In genomic region chr13:98273067-98273823, GRCh38 we compare ENCODE assay signal across 23 cellular contexts.
A peak's percentile ranks its signal among the peaks of the same experiment; 100 is the strongest.
DNase-seq lines count a peak whose midpoint lies in the region; ATAC-seq, FAIRE-seq and TF ChIP-seq lines count a peak whose summit lies in the region.
"Had no signal": no experiment of that assay in that cellular context is flagged by ENCODE, and none has a peak within 500 bp of the region (broad histone marks: within the 10 kb centered on the region; RNA-seq: fewer than 3 reads in every experiment).

No MANE protein-coding gene starts in this region.

- H3K4me1 Mint-ChIP-seq in brain: peaks cover 66% of the 10 kb centered on the region
- peaks cover 60% of the 10 kb centered on the region for H3K4me1 Mint-ChIP-seq in progenitor cell of endocrine pancreas (ENCODE audit: low read depth)
- no peaks in the 10 kb centered on the region for H3K4me1 Mint-ChIP-seq in activated CD8-positive, alpha-beta T cell treated with anti-CD3 and anti-CD28 coated beads, Interleukin-2, amount 10 ng/mL, durations not matched to agents 7 days and 5 days (ENCODE audit: low read depth)
- H3K4me1 Mint-ChIP-seq in Calu3 (ENCODE audit: low read depth, unreplicated experiment): peaks cover 26% of the 10 kb centered on the region
- H3K4me1 Mint-ChIP-seq: CD4-positive, alpha-beta memory T cell; central memory CD8-positive, alpha-beta T cell had no signal

- no peak overlapping the region for H3K4me3 ChIP-seq in HUES48 (ENCODE audit: low read depth, low read length)
- H3K4me3 ChIP-seq in right lobe of liver: no peak overlapping the region
- H3K4me3 ChIP-seq: esophagus squamous epithelium, tibial artery had no signal

- DNase-seq in right lobe of liver (no peak), progenitor cell of endocrine pancreas (ENCODE audit: low spot score, unreplicated experiment) (no peak), frontal cortex (ENCODE audit: low spot score in 2 of 2) (no peak), Calu3 (no peak)
- DNase-seq in activated CD8-positive, alpha-beta T cell treated with anti-CD3 and anti-CD28 coated beads, Interleukin-2, amount 10 ng/mL, durations not matched to agents 7 days and 5 days: no peak
- DNase-seq: activated CD8-positive, alpha-beta T cell treated with anti-CD3 and anti-CD28 coated beads for 36 hours; activated naive CD4-positive, alpha-beta T cell treated with Interleukin-2 at 50 U/mL for 16 hours; activated T-cell treated with anti-CD3 and anti-CD28 coated beads, Interleukin-2, amount 50 U/mL, for 24 hours; CD4-positive, alpha-beta memory T cell; DMS79; effector CD8-positive, alpha-beta T cell; esophagus squamous epithelium; NCI-H1105 treated with DMSO at 0.1 percent for 48 hours; NCI-H510A; posterior cingulate gyrus; RPMI8226; stimulated activated naive CD4-positive, alpha-beta T cell treated with Interleukin-2 at 50 U/mL for 16 hours; tibial artery had no signal

- H3K36me3 Mint-ChIP-seq in brain (peaks cover 7% of the 10 kb centered on the region), progenitor cell of endocrine pancreas (ENCODE audit: insufficient read depth) (peaks cover 8% of the 10 kb centered on the region), Calu3 (ENCODE audit: insufficient read depth, unreplicated experiment) (no peaks in the 10 kb centered on the region)
- no peaks in the 10 kb centered on the region for H3K36me3 Mint-ChIP-seq in activated CD8-positive, alpha-beta T cell treated with anti-CD3 and anti-CD28 coated beads, Interleukin-2, amount 10 ng/mL, durations not matched to agents 7 days and 5 days (ENCODE audit: low read depth)
- H3K36me3 Mint-ChIP-seq: CD4-positive, alpha-beta memory T cell had no signal

- peak overlapping the region; percentile 64; the same call in 1 of the 2 replicates for H3K9ac ChIP-seq in HUES48 (ENCODE audit: low read depth, low read length)

- CTCF ChIA-PET in activated CD8-positive, alpha-beta T cell treated with anti-CD3 and anti-CD28 coated beads, Interleukin-2, amount 10 ng/mL, durations not matched to agents 7 days and 5 days (lab: Charles Lee): no interaction called here
- CTCF ChIA-PET in Calu3 (lab: Charles Lee): no interaction called here

- H3K27me3 Mint-ChIP-seq in brain: no peaks in the 10 kb centered on the region
- H3K27me3 Mint-ChIP-seq in progenitor cell of endocrine pancreas: no peaks in the 10 kb centered on the region
- H3K27me3 Mint-ChIP-seq in activated CD8-positive, alpha-beta T cell treated with anti-CD3 and anti-CD28 coated beads, Interleukin-2, amount 10 ng/mL, durations not matched to agents 7 days and 5 days (ENCODE audit: low read depth): peaks cover 3% of the 10 kb centered on the region
- H3K27me3 Mint-ChIP-seq in Calu3 (ENCODE audit: unreplicated experiment): no peaks in the 10 kb centered on the region

- H3K4me1 ChIP-seq in HUES48 (ENCODE audit: control insufficient read depth, insufficient read depth, low read length) (peaks cover 43% of the 10 kb centered on the region), right lobe of liver (peaks cover 0 to 51% (median 14%) of the 10 kb centered on the region in 4 donors)

- H3K9me3 Mint-ChIP-seq in brain: no peaks in the 10 kb centered on the region
- H3K9me3 Mint-ChIP-seq in progenitor cell of endocrine pancreas (ENCODE audit: low read depth): no peaks in the 10 kb centered on the region
- H3K9me3 Mint-ChIP-seq in activated CD8-positive, alpha-beta T cell treated with anti-CD3 and anti-CD28 coated beads, Interleukin-2, amount 10 ng/mL, durations not matched to agents 7 days and 5 days (ENCODE audit: insufficient read depth): no peaks in the 10 kb centered on the region
- H3K9me3 Mint-ChIP-seq in Calu3 (ENCODE audit: low read depth, unreplicated experiment): no peaks in the 10 kb centered on the region
- H3K9me3 Mint-ChIP-seq: activated CD8-positive, alpha-beta T cell treated with anti-CD3 and anti-CD28 coated beads for 36 hours; activated T-cell treated with anti-CD3 and anti-CD28 coated beads, Interleukin-2, amount 50 U/mL, for 24 hours; CD4-positive, alpha-beta memory T cell; central memory CD8-positive, alpha-beta T cell had no signal

- H3K27ac Mint-ChIP-seq in brain (peak overlapping the region; percentile 6 to 98 (median 97)), progenitor cell of endocrine pancreas (peak overlapping the region; percentile 98), Calu3 (ENCODE audit: unreplicated experiment) (no peak overlapping the region)
- no peak overlapping the region for H3K27ac Mint-ChIP-seq in activated CD8-positive, alpha-beta T cell treated with anti-CD3 and anti-CD28 coated beads, Interleukin-2, amount 10 ng/mL, durations not matched to agents 7 days and 5 days
- H3K27ac Mint-ChIP-seq: activated CD8-positive, alpha-beta T cell treated with anti-CD3 and anti-CD28 coated beads for 36 hours; activated T-cell treated with anti-CD3 and anti-CD28 coated beads, Interleukin-2, amount 50 U/mL, for 24 hours; CD4-positive, alpha-beta memory T cell had no signal

- POLR2A ChIA-PET in activated CD8-positive, alpha-beta T cell treated with anti-CD3 and anti-CD28 coated beads, Interleukin-2, amount 10 ng/mL, durations not matched to agents 7 days and 5 days (lab: Charles Lee): no interaction called here

- peak overlapping the region; percentile 74 for H3K27ac ChIP-seq in HUES48 (ENCODE audit: low read depth, low read length)
- peak overlapping the region; percentile 16 to 70 (median 60) for H3K27ac ChIP-seq in right lobe of liver
- H3K27ac ChIP-seq: esophagus squamous epithelium, tibial artery had no signal

- no peak for FAIRE-seq in frontal cortex (lab: Jason Lieb, UNC)
- FAIRE-seq: HTR-8/SVneo had no signal

- no peak for ATAC-seq in right lobe of liver
- ATAC-seq in activated CD8-positive, alpha-beta T cell treated with anti-CD3 and anti-CD28 coated beads, Interleukin-2, amount 10 ng/mL, durations not matched to agents 7 days and 5 days: no peak
- ATAC-seq: activated CD4-positive, CD25-positive, alpha-beta regulatory T cell treated with anti-CD3 and anti-CD28 coated beads, Interleukin-2, amount 50 U/mL, for 24 hours; activated CD8-positive, alpha-beta T cell treated with anti-CD3 and anti-CD28 coated beads for 36 hours had no signal

- H3K27me3 ChIP-seq in HUES48 (ENCODE audit: control insufficient read depth, insufficient read depth, low read length) (no peaks in the 10 kb centered on the region), right lobe of liver (no peaks in the 10 kb centered on the region)
- H3K27me3 ChIP-seq: esophagus squamous epithelium, tibial artery had no signal

- TF ChIP-seq POLR2A in right lobe of liver (IDR thresholded peaks at IDR 0.05): no peak

- no peaks in the 10 kb centered on the region for H3K36me3 ChIP-seq in HUES48 (ENCODE audit: control insufficient read depth, insufficient read depth, low read length)
- H3K36me3 ChIP-seq in right lobe of liver: no peaks in the 10 kb centered on the region
- H3K36me3 ChIP-seq: esophagus squamous epithelium, tibial artery had no signal

- intact Hi-C loops in right lobe of liver (cut with DNase I) (no loop called here), Calu3 (cut with micrococcal nuclease; ENCODE audit: unreplicated experiment) (no loop called here)

- WGBS in right lobe of liver (ENCODE audit: insufficient coverage, low coverage, low lambda C conversion rate, missing lambda C conversion rate): 72% methylated on average over 8 of the region's 9 CpGs

- H3K9me3 ChIP-seq in HUES48 (ENCODE audit: control insufficient read depth, insufficient read depth, low read length): no peaks in the 10 kb centered on the region
- no peaks in the 10 kb centered on the region for H3K9me3 ChIP-seq in right lobe of liver
- H3K9me3 ChIP-seq: esophagus squamous epithelium, tibial artery had no signal

- peak overlapping the region; percentile 17 to 82 (median 78) for H3K4me3 Mint-ChIP-seq in brain
- no peak overlapping the region for H3K4me3 Mint-ChIP-seq in progenitor cell of endocrine pancreas (ENCODE audit: low read depth)
- no peak overlapping the region for H3K4me3 Mint-ChIP-seq in activated CD8-positive, alpha-beta T cell treated with anti-CD3 and anti-CD28 coated beads, Interleukin-2, amount 10 ng/mL, durations not matched to agents 7 days and 5 days
- H3K4me3 Mint-ChIP-seq in Calu3 (ENCODE audit: low read depth, unreplicated experiment): no peak overlapping the region
- H3K4me3 Mint-ChIP-seq: activated CD8-positive, alpha-beta T cell treated with anti-CD3 and anti-CD28 coated beads for 36 hours; activated T-cell treated with anti-CD3 and anti-CD28 coated beads, Interleukin-2, amount 50 U/mL, for 24 hours; CD4-positive, alpha-beta memory T cell; central memory CD8-positive, alpha-beta T cell had no signal

- TF ChIP-seq CTCF in brain (conservative IDR thresholded peaks at IDR 0.05): no peak
- TF ChIP-seq CTCF in right lobe of liver (IDR thresholded peaks at IDR 0.05): no peak
- no peak for TF ChIP-seq CTCF in progenitor cell of endocrine pancreas (IDR thresholded peaks at IDR 0.05; ENCODE audit: unreplicated experiment)
- no peak for TF ChIP-seq CTCF in Calu3 (IDR thresholded peaks at IDR 0.05; ENCODE audit: unreplicated experiment)

- no TSS peak for BruUV-seq in Calu3 (replicated peaks; lab: Mats Ljungman, UMichigan)

Comparison
In these comparisons a context has a peak if more than half of its experiments do, and no peak if none do; other contexts are left out.
1. H3K27ac Mint-ChIP-seq: peak in brain (5 of 5) and progenitor cell of endocrine pancreas (single experiment); none in activated CD8-positive, alpha-beta T cell treated with anti-CD3 and anti-CD28 coated beads, Interleukin-2, amount 10 ng/mL, durations not matched to agents 7 days and 5 days (single experiment) and Calu3 (single experiment).
2. H3K4me3 Mint-ChIP-seq: peak in brain (5 of 5); none in progenitor cell of endocrine pancreas (single experiment), activated CD8-positive, alpha-beta T cell treated with anti-CD3 and anti-CD28 coated beads, Interleukin-2, amount 10 ng/mL, durations not matched to agents 7 days and 5 days (single experiment) and Calu3 (single experiment).